1 cellular context compared by ENCODE assay signal in the genomic region with DNA sequence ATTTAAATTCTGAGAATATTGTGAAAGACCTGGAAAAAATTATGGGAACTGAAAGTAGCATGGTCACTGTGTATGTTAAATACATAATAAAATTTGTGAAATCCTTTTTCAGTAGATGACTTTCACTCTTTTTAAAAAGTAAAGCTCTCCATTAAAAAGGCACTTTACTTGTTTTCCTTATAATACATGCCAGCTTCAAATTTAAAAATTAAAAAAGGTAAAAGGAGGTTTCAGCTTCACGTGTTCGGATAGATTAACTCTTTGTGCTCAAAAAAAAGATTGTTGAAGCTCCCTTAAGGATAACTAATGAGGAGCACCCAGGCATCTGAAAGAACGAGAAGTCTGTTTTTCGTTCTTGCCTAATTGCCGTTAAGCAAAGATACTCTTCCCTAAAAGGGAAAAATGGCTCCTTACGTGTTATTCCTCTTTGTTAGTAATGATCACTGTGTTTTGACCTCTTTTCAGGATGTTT.
TF ChIP-seq lines count a peak whose summit lies in the region.

No MANE protein-coding gene starts in this region.

TF ChIP-seq in GM23338, 12 proteins besides CTCF, POLR2A, EP300 and RAD21 (continued from another document):
- TF ChIP-seq, protein P1, sequence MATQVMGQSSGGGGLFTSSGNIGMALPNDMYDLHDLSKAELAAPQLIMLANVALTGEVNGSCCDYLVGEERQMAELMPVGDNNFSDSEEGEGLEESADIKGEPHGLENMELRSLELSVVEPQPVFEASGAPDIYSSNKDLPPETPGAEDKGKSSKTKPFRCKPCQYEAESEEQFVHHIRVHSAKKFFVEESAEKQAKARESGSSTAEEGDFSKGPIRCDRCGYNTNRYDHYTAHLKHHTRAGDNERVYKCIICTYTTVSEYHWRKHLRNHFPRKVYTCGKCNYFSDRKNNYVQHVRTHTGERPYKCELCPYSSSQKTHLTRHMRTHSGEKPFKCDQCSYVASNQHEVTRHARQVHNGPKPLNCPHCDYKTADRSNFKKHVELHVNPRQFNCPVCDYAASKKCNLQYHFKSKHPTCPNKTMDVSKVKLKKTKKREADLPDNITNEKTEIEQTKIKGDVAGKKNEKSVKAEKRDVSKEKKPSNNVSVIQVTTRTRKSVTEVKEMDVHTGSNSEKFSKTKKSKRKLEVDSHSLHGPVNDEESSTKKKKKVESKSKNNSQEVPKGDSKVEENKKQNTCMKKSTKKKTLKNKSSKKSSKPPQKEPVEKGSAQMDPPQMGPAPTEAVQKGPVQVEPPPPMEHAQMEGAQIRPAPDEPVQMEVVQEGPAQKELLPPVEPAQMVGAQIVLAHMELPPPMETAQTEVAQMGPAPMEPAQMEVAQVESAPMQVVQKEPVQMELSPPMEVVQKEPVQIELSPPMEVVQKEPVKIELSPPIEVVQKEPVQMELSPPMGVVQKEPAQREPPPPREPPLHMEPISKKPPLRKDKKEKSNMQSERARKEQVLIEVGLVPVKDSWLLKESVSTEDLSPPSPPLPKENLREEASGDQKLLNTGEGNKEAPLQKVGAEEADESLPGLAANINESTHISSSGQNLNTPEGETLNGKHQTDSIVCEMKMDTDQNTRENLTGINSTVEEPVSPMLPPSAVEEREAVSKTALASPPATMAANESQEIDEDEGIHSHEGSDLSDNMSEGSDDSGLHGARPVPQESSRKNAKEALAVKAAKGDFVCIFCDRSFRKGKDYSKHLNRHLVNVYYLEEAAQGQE (IDR thresholded peaks at IDR 0.05; ENCODE audit: unreplicated experiment) = no peak
